Comparison of ENCODE assay signal across 20 cellular contexts in the genomic region with DNA sequence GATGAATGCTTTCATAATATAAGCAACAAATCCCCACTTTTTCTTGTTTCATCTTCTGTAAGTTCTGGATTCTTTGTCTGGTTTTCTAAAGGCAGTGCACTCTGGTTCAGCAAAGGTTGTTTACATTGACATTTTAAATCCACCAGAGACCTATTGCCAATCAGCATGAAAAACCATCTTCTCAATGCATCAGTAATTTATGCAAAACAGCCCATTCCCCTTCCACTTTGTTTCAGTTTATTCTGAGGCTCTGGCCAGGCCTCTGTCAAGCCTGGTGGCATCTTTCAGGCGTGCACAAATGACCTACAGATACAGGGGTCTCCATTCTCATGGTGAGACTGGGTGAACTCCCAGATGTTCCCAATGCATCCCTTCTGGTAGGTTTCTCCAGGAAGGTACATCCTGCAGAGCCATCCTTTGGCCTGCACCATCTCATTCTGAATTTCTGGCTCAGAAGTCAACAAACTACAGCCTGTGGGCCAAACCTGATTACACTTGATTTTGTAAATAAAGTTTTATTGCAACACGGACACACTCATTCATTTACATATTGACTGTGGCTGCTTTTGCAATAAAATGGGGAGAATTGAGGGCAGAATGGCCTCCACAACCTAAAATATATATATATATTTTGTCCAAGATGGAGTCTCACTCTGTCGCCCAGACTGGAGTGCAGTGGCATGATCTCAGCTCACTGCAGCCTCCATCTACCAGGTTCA.
"Had no signal": no experiment of that assay in that cellular context is flagged by ENCODE, and none has a peak within 500 bp of the region (broad histone marks: within the 10 kb centered on the region; RNA-seq: fewer than 3 reads in every experiment).

No MANE protein-coding gene starts in this region.

- H3K9me3 ChIP-seq: breast epithelium, esophagus muscularis mucosa, left ventricle myocardium inferior, neutrophil, ovary, prostate gland, spleen, tibial artery had no signal

- H3K27me3 ChIP-seq: esophagus muscularis mucosa, ovary had no signal

- H3K36me3 Mint-ChIP-seq: activated naive CD8-positive, alpha-beta T cell treated with anti-CD3 and anti-CD28 coated beads, Interleukin-2, amount 10 ng/mL, durations not matched to agents 7 days and 5 days; natural killer cell treated with Interleukin-12 subunit alpha and Interleukin-12 subunit beta and Interleukin-15 and Interleukin-18, amount 100 ng/mL, for 72 hours had no signal

- H3K27ac Mint-ChIP-seq: activated naive CD4-positive, alpha-beta T cell treated with anti-CD3 and anti-CD28 coated beads for 36 hours; activated naive CD8-positive, alpha-beta T cell treated with anti-CD3 and anti-CD28 coated beads, Interleukin-2, amount 10 ng/mL, durations not matched to agents 7 days and 5 days; natural killer cell treated with Interleukin-12 subunit alpha and Interleukin-12 subunit beta and Interleukin-15 and Interleukin-18, amount 100 ng/mL, for 72 hours; stimulated activated naive CD8-positive, alpha-beta T cell treated with anti-CD3 and anti-CD28 coated beads, Interleukin-15, amount 100 ng/mL, for 72 hours had no signal

- H3K4me1 Mint-ChIP-seq: activated naive CD8-positive, alpha-beta T cell treated with anti-CD3 and anti-CD28 coated beads, Interleukin-2, amount 10 ng/mL, durations not matched to agents 7 days and 5 days; central memory CD8-positive, alpha-beta T cell; stimulated activated naive CD8-positive, alpha-beta T cell treated with anti-CD3 and anti-CD28 coated beads, Interleukin-15, amount 100 ng/mL, for 72 hours had no signal

- H3K36me3 ChIP-seq: breast epithelium, esophagus muscularis mucosa, left ventricle myocardium inferior, neutrophil, ovary, prostate gland, spleen, tibial artery had no signal

- H3K27me3 Mint-ChIP-seq: activated naive CD8-positive, alpha-beta T cell treated with anti-CD3 and anti-CD28 coated beads, Interleukin-2, amount 10 ng/mL, durations not matched to agents 7 days and 5 days had no signal

- H3K4me3 Mint-ChIP-seq: activated naive CD4-positive, alpha-beta T cell treated with anti-CD3 and anti-CD28 coated beads for 36 hours; activated naive CD8-positive, alpha-beta T cell treated with anti-CD3 and anti-CD28 coated beads, Interleukin-2, amount 10 ng/mL, durations not matched to agents 7 days and 5 days; central memory CD8-positive, alpha-beta T cell; natural killer cell treated with Interleukin-12 subunit alpha and Interleukin-12 subunit beta and Interleukin-15 and Interleukin-18, amount 100 ng/mL, for 72 hours; stimulated activated naive CD8-positive, alpha-beta T cell treated with anti-CD3 and anti-CD28 coated beads, Interleukin-15, amount 100 ng/mL, for 72 hours had no signal

- DNase-seq: activated CD8-positive, alpha-beta memory T cell treated with anti-CD3 and anti-CD28 coated beads, Interleukin-2, amount 50 U/mL, for 48 hours; activated naive CD4-positive, alpha-beta T cell treated with anti-CD3 and anti-CD28 coated beads for 36 hours; activated naive CD8-positive, alpha-beta T cell treated with anti-CD3 and anti-CD28 coated beads, Interleukin-2, amount 10 ng/mL, durations not matched to agents 7 days and 5 days; activated T-cell treated with anti-CD3 and anti-CD28 coated beads, Interleukin-2, amount 50 U/mL, for 48 hours; amniotic stem cell; hypothalamus; left ventricle myocardium inferior; midbrain; ovary; spleen; stimulated activated CD4-positive, alpha-beta T cell treated with anti-CD3 and anti-CD28 coated beads, Interleukin-4, amount 100 ng/mL, for 24 hours; stimulated activated naive CD8-positive, alpha-beta T cell treated with anti-CD3 and anti-CD28 coated beads, Interleukin-15, amount 100 ng/mL, for 72 hours; T-helper 9 cell; tibial artery had no signal

- ATAC-seq: natural killer cell treated with Interleukin-12 subunit alpha and Interleukin-12 subunit beta and Interleukin-15 and Interleukin-18, amount 100 ng/mL, for 72 hours; stimulated activated naive CD8-positive, alpha-beta T cell treated with anti-CD3 and anti-CD28 coated beads, Interleukin-15, amount 100 ng/mL, for 72 hours had no signal

- H3K4me1 ChIP-seq: breast epithelium, esophagus muscularis mucosa, left ventricle myocardium inferior, prostate gland, tibial artery had no signal

- H3K9me3 Mint-ChIP-seq: activated naive CD4-positive, alpha-beta T cell treated with anti-CD3 and anti-CD28 coated beads for 36 hours; activated naive CD8-positive, alpha-beta T cell treated with anti-CD3 and anti-CD28 coated beads, Interleukin-2, amount 10 ng/mL, durations not matched to agents 7 days and 5 days; central memory CD8-positive, alpha-beta T cell; natural killer cell treated with Interleukin-12 subunit alpha and Interleukin-12 subunit beta and Interleukin-15 and Interleukin-18, amount 100 ng/mL, for 72 hours; stimulated activated naive CD8-positive, alpha-beta T cell treated with anti-CD3 and anti-CD28 coated beads, Interleukin-15, amount 100 ng/mL, for 72 hours had no signal

- H3K4me3 ChIP-seq: breast epithelium, esophagus muscularis mucosa, left ventricle myocardium inferior, ovary, prostate gland, spleen, tibial artery had no signal

- H3K27ac ChIP-seq: breast epithelium, esophagus muscularis mucosa, left ventricle myocardium inferior, neutrophil, ovary, prostate gland, spleen, tibial artery had no signal
